In the genomic region with DNA sequence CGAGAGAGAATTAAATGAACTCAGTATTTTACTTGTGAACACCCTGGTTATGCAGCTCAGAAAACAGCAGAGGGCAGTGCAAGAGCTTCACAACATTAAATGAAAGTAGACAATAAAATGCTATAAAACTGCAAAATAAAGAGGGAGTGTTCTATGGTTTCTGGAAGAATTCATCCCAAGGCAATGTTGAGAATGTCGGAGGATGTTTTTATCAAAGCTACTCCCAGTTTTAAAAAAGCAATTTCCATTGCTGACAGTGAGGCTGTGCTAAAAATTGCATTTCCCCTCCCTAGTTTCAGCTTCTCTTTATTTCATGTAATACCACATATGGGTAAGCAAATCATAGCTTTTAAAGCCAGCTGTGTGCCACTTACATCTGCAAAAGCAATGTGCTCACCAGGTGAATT, we compare ENCODE assay signal across 9 cellular contexts.
DNase-seq lines count a peak whose midpoint lies in the region; ATAC-seq and TF ChIP-seq lines count a peak whose summit lies in the region.
"Had no signal": no experiment of that assay in that cellular context is flagged by ENCODE, and none has a peak within 500 bp of the region (broad histone marks: within the 10 kb centered on the region; RNA-seq: fewer than 3 reads in every experiment).

No MANE protein-coding gene starts in this region.

- no peak overlapping the region for H3K4me3 Mint-ChIP-seq in brain

- no peaks in the 10 kb centered on the region for H3K9me3 ChIP-seq in mucosa of descending colon

- H3K9me3 Mint-ChIP-seq in brain: no peaks in the 10 kb centered on the region

- no peaks in the 10 kb centered on the region for H3K4me1 ChIP-seq in mucosa of descending colon (ENCODE audit: low read depth)

- TF ChIP-seq CTCF in LNCAP (IDR thresholded peaks at IDR 0.05) (peak; percentile 52), brain (conservative IDR thresholded peaks at IDR 0.05) (peak; percentile 67 to 76), mucosa of descending colon (IDR thresholded peaks at IDR 0.05) (no peak)

- peak overlapping the region in 1 of 5 experiments; percentile 65 for H3K27ac Mint-ChIP-seq in brain

- H3K4me3 ChIP-seq in mucosa of descending colon: no peak overlapping the region

- H3K4me1 Mint-ChIP-seq in brain: peaks cover 21% of the 10 kb centered on the region

- ATAC-seq in mucosa of descending colon (peak; percentile 23), HG03439 (IDR thresholded peaks at IDR 0.05; ENCODE audit: unreplicated experiment) (no peak), GM19397 (IDR thresholded peaks at IDR 0.05; ENCODE audit: unreplicated experiment) (no peak), HG03457 (IDR thresholded peaks at IDR 0.05; ENCODE audit: unreplicated experiment) (no peak), HG03139 (IDR thresholded peaks at IDR 0.05; ENCODE audit: unreplicated experiment) (no peak)

- DNase-seq in DMS53 treated with DMSO at 0.1 percent for 48 hours (lab: John Stamatoyannopoulos, UW; ENCODE audit: unreplicated experiment) (peak; percentile 51), mucosa of descending colon (peak in 1 of 3 donors; percentile 33)
- DNase-seq: NCI-H1436 had no signal

- H3K27me3 Mint-ChIP-seq in brain: peaks cover 3% of the 10 kb centered on the region

- intact Hi-C loops in mucosa of descending colon (cut with DNase I, micrococcal nuclease): no loop called here

- no peaks in the 10 kb centered on the region for H3K36me3 ChIP-seq in mucosa of descending colon (ENCODE audit: low read depth)

- H3K36me3 Mint-ChIP-seq in brain: no peaks in the 10 kb centered on the region
